ENCODE assay signal across 11 cellular contexts in the genomic region with DNA sequence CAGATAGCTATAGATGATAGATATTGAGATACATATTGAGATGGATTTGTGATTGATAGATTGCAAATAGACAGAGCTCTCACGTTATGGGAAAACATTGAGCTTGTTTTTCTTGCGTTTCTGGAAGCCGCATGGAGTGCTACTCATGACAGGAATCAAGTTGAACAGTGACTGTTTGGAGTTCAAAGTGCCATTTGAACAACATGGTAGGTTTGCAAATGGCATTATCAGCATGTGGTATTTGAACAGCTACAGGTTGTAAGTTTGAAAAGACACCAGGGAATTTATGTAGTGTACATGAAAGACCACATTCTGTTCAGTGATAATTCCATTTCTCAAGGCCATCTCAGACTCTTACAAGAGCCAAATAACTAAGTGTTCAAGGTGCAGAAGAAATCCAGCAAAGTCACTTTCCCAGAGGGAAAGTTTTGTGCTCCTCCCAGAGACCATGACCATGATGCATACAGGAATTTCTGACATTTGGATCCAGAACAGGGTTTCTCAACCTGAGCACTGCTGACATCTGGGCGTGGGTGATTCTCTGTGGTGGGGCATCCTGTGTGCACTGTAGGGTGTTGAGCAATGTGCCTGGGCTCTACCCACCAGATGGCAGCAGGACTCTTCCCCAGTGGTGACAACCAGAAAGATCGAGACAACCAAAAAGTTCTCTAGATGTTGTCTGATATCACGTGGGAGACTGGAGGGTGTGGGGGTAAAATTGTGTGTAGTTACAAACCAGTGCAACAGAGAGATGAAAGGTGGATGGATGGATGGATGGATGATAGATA.
DNase-seq lines count a peak whose midpoint lies in the region; ATAC-seq and TF ChIP-seq lines count a peak whose summit lies in the region.
"Had no signal": no experiment of that assay in that cellular context is flagged by ENCODE, and none has a peak within 500 bp of the region (broad histone marks: within the 10 kb centered on the region; RNA-seq: fewer than 3 reads in every experiment).

No MANE protein-coding gene starts in this region.

- 53 to 75% (median 58%) methylated on average over 6 of the region's 6 CpGs; no CpG with 5 or more reads in 2 of the 5 donors for WGBS in stomach, 5 donors

- no peaks in the 10 kb centered on the region for H3K27me3 Mint-ChIP-seq in activated naive CD8-positive, alpha-beta T cell treated with anti-CD3 and anti-CD28 coated beads, Interleukin-2, amount 50 U/mL, for 24 hours
- H3K27me3 Mint-ChIP-seq in HFFc6 (ENCODE audit: insufficient read depth) = peaks cover 2% of the 10 kb centered on the region; the same call in 1 of the 2 replicates

- H3K27me3 ChIP-seq in Peyer's patch (no peaks in the 10 kb centered on the region), stomach (no peaks in the 10 kb centered on the region)
- H3K27me3 ChIP-seq: heart left ventricle had no signal

- TF ChIP-seq POLR2A in Peyer's patch (IDR thresholded peaks at IDR 0.05) = no peak
- no peak for TF ChIP-seq POLR2A in stomach (IDR thresholded peaks at IDR 0.05)

- H3K36me3 Mint-ChIP-seq in activated naive CD8-positive, alpha-beta T cell treated with anti-CD3 and anti-CD28 coated beads, Interleukin-2, amount 50 U/mL, for 24 hours (ENCODE audit: low read depth) = peaks cover 15% of the 10 kb centered on the region
- peaks cover 8% of the 10 kb centered on the region for H3K36me3 Mint-ChIP-seq in HFFc6 (ENCODE audit: low read depth)

- no peak overlapping the region for H3K4me3 ChIP-seq in Peyer's patch
- H3K4me3 ChIP-seq in stomach = no peak overlapping the region
- H3K4me3 ChIP-seq: heart left ventricle had no signal

- DNase-seq in T-helper 1 cell (peak in 4 of 5 donors; percentile 19 to 57 (median 46)), Peyer's patch (no peak), stomach (no peak), COLO668 (lab: John Stamatoyannopoulos, UW; ENCODE audit: unreplicated experiment) (no peak), HFFc6 (no peak)
- peak; percentile 40 for DNase-seq in activated naive CD8-positive, alpha-beta T cell treated with anti-CD3 and anti-CD28 coated beads, Interleukin-2, amount 50 U/mL, for 24 hours
- DNase-seq in stimulated activated CD4-positive, alpha-beta T cell treated with anti-CD3 and anti-CD28 coated beads, Interleukin-4, amount 100 ng/mL, for 24 hours = peak; percentile 73
- DNase-seq: heart left ventricle, midbrain, NCI-H1436 treated with DMSO at 0.1 percent for 48 hours had no signal

- H3K4me3 Mint-ChIP-seq in activated naive CD8-positive, alpha-beta T cell treated with anti-CD3 and anti-CD28 coated beads, Interleukin-2, amount 50 U/mL, for 24 hours = no peak overlapping the region
- no peak overlapping the region for H3K4me3 Mint-ChIP-seq in HFFc6

- H3K4me1 Mint-ChIP-seq in activated naive CD8-positive, alpha-beta T cell treated with anti-CD3 and anti-CD28 coated beads, Interleukin-2, amount 50 U/mL, for 24 hours = peaks cover 37% of the 10 kb centered on the region
- peaks cover 7% of the 10 kb centered on the region; the same call in 1 of the 2 replicates for H3K4me1 Mint-ChIP-seq in HFFc6 (ENCODE audit: low read depth)

- intact Hi-C loops in stomach (cut with DNase I; ENCODE audit: low total_unique reads) = no loop called here

- H3K27ac ChIP-seq in Peyer's patch (no peak overlapping the region), stomach (no peak overlapping the region)
- H3K27ac ChIP-seq: heart left ventricle had no signal

- no peak for TF ChIP-seq EP300 in stomach (IDR thresholded peaks at IDR 0.05)

- H3K4me1 ChIP-seq in Peyer's patch (no peaks in the 10 kb centered on the region), stomach (no peaks in the 10 kb centered on the region)

- H3K9me3 Mint-ChIP-seq in activated naive CD8-positive, alpha-beta T cell treated with anti-CD3 and anti-CD28 coated beads, Interleukin-2, amount 50 U/mL, for 24 hours = no peaks in the 10 kb centered on the region
- no peaks in the 10 kb centered on the region for H3K9me3 Mint-ChIP-seq in HFFc6

- H3K9me3 ChIP-seq in Peyer's patch = no peaks in the 10 kb centered on the region
- no peaks in the 10 kb centered on the region for H3K9me3 ChIP-seq in stomach
- H3K9me3 ChIP-seq: heart left ventricle had no signal

- TF ChIP-seq CTCF in Peyer's patch (IDR thresholded peaks at IDR 0.05) = peak in 2 of 6 experiments; percentile 9 to 21
- TF ChIP-seq CTCF in stomach (IDR thresholded peaks at IDR 0.05) = no peak
- TF ChIP-seq CTCF in HFFc6 (IDR thresholded peaks at IDR 0.05) = no peak; the same call in 1 of the 2 replicates

- ATAC-seq in GM18519 (IDR thresholded peaks at IDR 0.05; ENCODE audit: low FRiP score, unreplicated experiment) = peak; percentile 53
- peak; percentile 99 for ATAC-seq in activated naive CD8-positive, alpha-beta T cell treated with anti-CD3 and anti-CD28 coated beads, Interleukin-2, amount 50 U/mL, for 24 hours
- ATAC-seq: heart left ventricle had no signal

- H3K36me3 ChIP-seq in Peyer's patch (no peaks in the 10 kb centered on the region), stomach (peaks cover 0 to 19% (median 0%) of the 10 kb centered on the region in 4 donors)

- peak overlapping the region; percentile 86 for H3K27ac Mint-ChIP-seq in activated naive CD8-positive, alpha-beta T cell treated with anti-CD3 and anti-CD28 coated beads, Interleukin-2, amount 50 U/mL, for 24 hours
- H3K27ac Mint-ChIP-seq in HFFc6 = no peak overlapping the region

Comparison
In these comparisons a context has a peak if more than half of its experiments do, and no peak if none do; other contexts are left out.
1. DNase-seq: peak in T-helper 1 cell (4 of 5), activated naive CD8-positive, alpha-beta T cell treated with anti-CD3 and anti-CD28 coated beads, Interleukin-2, amount 50 U/mL, for 24 hours (single experiment) and stimulated activated CD4-positive, alpha-beta T cell treated with anti-CD3 and anti-CD28 coated beads, Interleukin-4, amount 100 ng/mL, for 24 hours (single experiment); none in Peyer's patch (0 of 3), stomach (single experiment), COLO668 (single experiment) and HFFc6 (single experiment).